32 cellular contexts compared by ENCODE assay signal in the genomic region with DNA sequence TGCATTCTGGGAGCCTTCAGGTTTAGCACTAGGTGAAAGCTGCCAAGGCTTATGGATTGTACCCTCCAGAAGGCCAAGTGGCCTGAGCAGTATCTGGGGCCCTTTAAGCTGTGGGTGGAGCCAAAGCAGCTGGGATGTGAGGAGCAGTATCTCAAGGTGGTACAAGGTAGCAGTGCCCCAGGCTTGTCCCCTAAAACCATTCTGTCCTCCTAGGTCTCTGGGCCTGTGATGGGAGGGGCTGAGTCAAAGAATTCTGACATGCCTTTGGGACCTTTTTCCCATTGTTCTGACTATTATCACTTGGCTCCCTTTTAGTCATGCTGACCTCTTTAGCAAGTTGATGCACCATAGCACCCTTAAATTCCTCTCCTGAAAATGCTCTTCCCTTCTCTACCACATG.
"Had no signal": no experiment of that assay in that cellular context is flagged by ENCODE, and none has a peak within 500 bp of the region (broad histone marks: within the 10 kb centered on the region; RNA-seq: fewer than 3 reads in every experiment).

No MANE protein-coding gene starts in this region.

- H3K4me1 ChIP-seq: adrenal gland, ascending aorta, body of pancreas, breast epithelium had no signal

- H3K4me3 ChIP-seq: adrenal gland, ascending aorta, body of pancreas, breast epithelium, cardiac muscle cell had no signal

- FAIRE-seq: astrocyte, bronchial epithelial cell had no signal

- ATAC-seq: activated naive CD4-positive, alpha-beta T cell treated with anti-CD3 and anti-CD28 coated beads, Interleukin-2, amount 50 U/mL, for 72 hours; activated naive CD8-positive, alpha-beta T cell treated with anti-CD3 and anti-CD28 coated beads, Interleukin-2, amount 50 U/mL, for 24 hours; activated T-cell treated with anti-CD3 and anti-CD28 coated beads, Interleukin-2, amount 50 U/mL, for 4 hours; activated T-cell treated with anti-CD3 and anti-CD28 coated beads, Interleukin-2, amount 50 U/mL, for 72 hours; activated T-helper 17 cell treated with anti-CD3 and anti-CD28 coated beads, Interleukin-2, amount 50 U/mL, for 72 hours; body of pancreas had no signal

- DNase-seq: activated effector memory CD4-positive, alpha-beta T cell treated with anti-CD3 and anti-CD28 coated beads, Interleukin-2, amount 50 U/mL, for 16 hours; activated effector memory CD4-positive, alpha-beta T cell treated with Interleukin-2 at 50 U/mL for 16 hours; activated gamma-delta T cell; activated gamma-delta T cell treated with Interleukin-2 at 50 U/mL for 16 hours; activated naive CD4-positive, alpha-beta T cell; activated naive CD4-positive, alpha-beta T cell treated with anti-CD3 and anti-CD28 coated beads for 36 hours; activated naive CD4-positive, alpha-beta T cell treated with anti-CD3 and anti-CD28 coated beads, Interleukin-2, amount 10 ng/mL, durations not matched to agents 7 days and 5 days; activated naive CD4-positive, alpha-beta T cell treated with anti-CD3 and anti-CD28 coated beads, Interleukin-2, amount 50 U/mL, for 16 hours; activated naive CD4-positive, alpha-beta T cell treated with Interleukin-2 at 50 U/mL for 16 hours; activated naive CD8-positive, alpha-beta T cell treated with anti-CD3 and anti-CD28 coated beads for 36 hours; activated naive CD8-positive, alpha-beta T cell treated with anti-CD3 and anti-CD28 coated beads, Interleukin-2, amount 10 ng/mL, durations not matched to agents 7 days and 5 days; activated naive CD8-positive, alpha-beta T cell treated with anti-CD3 and anti-CD28 coated beads, Interleukin-2, amount 50 U/mL, for 24 hours; activated T-cell treated with anti-CD3 and anti-CD28 coated beads, Interleukin-2, amount 50 U/mL, for 4 hours; activated T-cell treated with anti-CD3 and anti-CD28 coated beads, Interleukin-2, amount 50 U/mL, for 48 hours; activated T-cell treated with anti-CD3 and anti-CD28 coated beads, Interleukin-2, amount 50 U/mL, for 72 hours; adrenal gland; amniotic stem cell; amygdala; anterior cingulate cortex; aorta; body of pancreas; brain microvascular endothelial cell; caudate nucleus; central memory CD4-positive, alpha-beta T cell; cerebellar nuclear complex had no signal

- H3K27ac ChIP-seq: adrenal gland, ascending aorta, body of pancreas, brain microvascular endothelial cell, breast epithelium, cardiac muscle cell had no signal

- H3K27me3 ChIP-seq: ascending aorta, body of pancreas, brain microvascular endothelial cell, cardiac muscle cell had no signal

- H3K36me3 ChIP-seq: adrenal gland, ascending aorta, brain microvascular endothelial cell, breast epithelium, cardiac muscle cell had no signal

- H3K9me3 ChIP-seq: adrenal gland, ascending aorta, body of pancreas had no signal
